In the genomic region with DNA sequence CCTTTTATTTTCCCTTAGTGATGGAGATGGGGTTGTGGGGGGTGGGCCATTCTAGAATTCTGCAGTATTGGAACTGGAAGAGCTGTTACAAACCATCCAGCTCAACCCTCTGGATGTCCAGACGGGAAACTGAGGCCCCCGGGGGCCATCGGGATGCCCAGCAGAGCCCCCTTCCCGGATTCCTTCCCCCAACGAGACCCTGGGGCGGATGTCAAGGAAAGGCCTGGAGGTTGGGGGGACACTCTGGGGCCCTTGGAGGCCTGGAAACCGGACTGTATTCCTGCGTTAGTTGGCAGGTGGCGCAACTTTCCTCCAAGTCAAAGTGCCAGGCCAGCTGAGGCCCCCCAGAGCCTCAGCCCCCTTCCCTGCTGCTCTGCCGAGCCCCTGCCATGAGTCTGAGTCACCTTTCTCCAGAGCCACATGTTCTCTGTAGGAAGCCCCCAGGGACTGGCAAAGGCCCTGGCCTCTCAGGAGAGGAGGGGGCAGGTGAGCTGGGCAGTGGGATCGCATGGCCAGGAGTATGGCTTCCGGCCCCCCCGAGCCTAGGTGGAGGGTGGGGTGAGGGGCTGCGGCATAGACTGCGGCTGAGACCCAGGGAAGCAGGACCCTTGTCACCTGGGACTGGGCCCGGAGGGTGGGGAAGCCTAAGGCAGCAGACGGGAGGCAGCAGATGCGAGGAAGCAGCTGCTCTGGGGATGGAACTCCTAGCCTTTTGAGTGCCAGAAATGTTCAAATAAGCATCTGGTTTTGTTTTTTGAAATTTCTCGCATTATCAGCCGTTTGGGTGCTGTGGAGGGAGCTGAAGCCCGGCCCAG, we compare ENCODE assay signal across 23 cellular contexts. TPM values are rescaled to one million over a fixed set of nuclear protein-coding genes. Genes with fewer than 3 reads are reported as not detected.
"Had no signal": no experiment of that assay in that cellular context is flagged by ENCODE, and none has a peak within 500 bp of the region (broad histone marks: within the 10 kb centered on the region; RNA-seq: fewer than 3 reads in every experiment).

No MANE protein-coding gene starts in this region.

- H3K36me3 Mint-ChIP-seq: type B pancreatic cell had no signal

- H3K27me3 ChIP-seq: cardiac muscle cell, hepatocyte, vagina had no signal

- H3K9me3 Mint-ChIP-seq: neural crest cell, type B pancreatic cell had no signal

- H3K27me3 Mint-ChIP-seq: activated CD8-positive, alpha-beta T cell treated with anti-CD3 and anti-CD28 coated beads for 36 hours had no signal

- H3K9me3 ChIP-seq: body of pancreas, left ventricle myocardium inferior, prostate gland, thoracic aorta, vagina had no signal

- DNase-seq: activated CD4-positive, alpha-beta T cell treated with anti-CD3 and anti-CD28 coated beads for 4 hours; activated CD4-positive, CD25-positive, alpha-beta regulatory T cell; activated CD8-positive, alpha-beta memory T cell treated with anti-CD3 and anti-CD28 coated beads, Interleukin-2, amount 10 ng/mL, durations not matched to agents 7 days and 5 days; activated CD8-positive, alpha-beta T cell treated with anti-CD3 and anti-CD28 coated beads for 36 hours; activated effector memory CD4-positive, alpha-beta T cell treated with anti-CD3 and anti-CD28 coated beads, Interleukin-2, amount 50 U/mL, for 16 hours; activated naive CD4-positive, alpha-beta T cell treated with anti-CD3 and anti-CD28 coated beads, Interleukin-2, amount 50 U/mL, for 16 hours; activated naive CD8-positive, alpha-beta T cell treated with anti-CD3 and anti-CD28 coated beads, Interleukin-2, amount 50 U/mL, for 24 hours; activated T-cell treated with anti-CD3 and anti-CD28 coated beads for 4 hours; body of pancreas; foreskin melanocyte; left ventricle myocardium inferior; naive thymus-derived CD4-positive, alpha-beta T cell; stimulated activated CD4-positive, alpha-beta T cell treated with anti-CD3 and anti-CD28 coated beads, Interleukin-4, amount 100 ng/mL, for 24 hours; stimulated activated naive CD4-positive, alpha-beta T cell treated with Interleukin-2 at 50 U/mL for 16 hours had no signal

- H3K4me2 ChIP-seq: hepatocyte had no signal

- H3K4me3 Mint-ChIP-seq: activated CD8-positive, alpha-beta memory T cell treated with anti-CD3 and anti-CD28 coated beads, Interleukin-2, amount 10 ng/mL, durations not matched to agents 7 days and 5 days; activated CD8-positive, alpha-beta T cell treated with anti-CD3 and anti-CD28 coated beads for 36 hours; activated naive CD8-positive, alpha-beta T cell treated with anti-CD3 and anti-CD28 coated beads, Interleukin-2, amount 50 U/mL, for 24 hours; naive thymus-derived CD4-positive, alpha-beta T cell; neural crest cell; type B pancreatic cell had no signal

- H3K4me1 ChIP-seq: body of pancreas, left ventricle myocardium inferior, prostate gland, vagina had no signal

- H3K4me1 Mint-ChIP-seq: activated CD8-positive, alpha-beta memory T cell treated with anti-CD3 and anti-CD28 coated beads, Interleukin-2, amount 10 ng/mL, durations not matched to agents 7 days and 5 days; neural crest cell had no signal

- H2AFZ ChIP-seq: hepatocyte had no signal

- H3K27ac ChIP-seq: body of pancreas, cardiac muscle cell, epithelial cell of prostate, hepatocyte, left ventricle myocardium inferior, prostate gland, thoracic aorta, vagina had no signal

- H3K79me2 ChIP-seq: hepatocyte had no signal

- H3K27ac Mint-ChIP-seq: activated CD8-positive, alpha-beta memory T cell treated with anti-CD3 and anti-CD28 coated beads, Interleukin-2, amount 10 ng/mL, durations not matched to agents 7 days and 5 days; activated CD8-positive, alpha-beta T cell treated with anti-CD3 and anti-CD28 coated beads for 36 hours; activated naive CD8-positive, alpha-beta T cell treated with anti-CD3 and anti-CD28 coated beads, Interleukin-2, amount 50 U/mL, for 24 hours; naive thymus-derived CD4-positive, alpha-beta T cell; type B pancreatic cell had no signal

- ATAC-seq: activated CD8-positive, alpha-beta memory T cell treated with anti-CD3 and anti-CD28 coated beads, Interleukin-2, amount 10 ng/mL, durations not matched to agents 7 days and 5 days; activated CD8-positive, alpha-beta T cell treated with anti-CD3 and anti-CD28 coated beads for 36 hours; activated naive CD8-positive, alpha-beta T cell treated with anti-CD3 and anti-CD28 coated beads, Interleukin-2, amount 50 U/mL, for 24 hours; body of pancreas; naive thymus-derived CD4-positive, alpha-beta T cell had no signal

RNA-seq across cellular contexts. Expression of a gene that starts 17.8 kb away (rescaled TPM):
- total RNA-seq: activated CD8-positive, alpha-beta memory T cell treated with anti-CD3 and anti-CD28 coated beads, Interleukin-2, amount 10 ng/mL, durations not matched to agents 7 days and 5 days; activated CD8-positive, alpha-beta T cell treated with anti-CD3 and anti-CD28 coated beads for 36 hours; lung microvascular endothelial cell; naive thymus-derived CD4-positive, alpha-beta T cell; thoracic aorta; vagina had no signal
